ENCODE assay signal across 1 cellular context in the genomic region with DNA sequence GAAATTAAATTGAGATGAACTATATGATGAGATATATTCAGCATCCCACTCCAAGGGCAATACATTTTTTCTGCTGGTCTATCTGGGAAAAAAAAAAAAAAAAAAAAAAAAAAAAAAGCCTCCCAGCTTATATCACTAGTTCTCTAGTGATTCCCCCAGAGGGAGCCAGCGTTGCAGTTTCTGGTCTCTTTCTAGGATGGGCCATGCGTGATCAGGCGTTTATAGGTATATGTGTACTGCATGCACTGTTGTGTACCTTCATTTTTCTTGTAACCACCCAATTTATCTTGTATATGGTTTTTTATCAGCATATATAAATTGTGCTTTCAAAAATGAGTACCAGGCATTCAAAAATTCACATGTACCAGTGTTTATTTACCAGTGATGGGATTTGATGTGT.
TF ChIP-seq lines count a peak whose summit lies in the region.

No MANE protein-coding gene starts in this region.

TF ChIP-seq in HepG2, 621 proteins besides CTCF, POLR2A, EP300 and RAD21:
- TF ChIP-seq, protein P1, sequence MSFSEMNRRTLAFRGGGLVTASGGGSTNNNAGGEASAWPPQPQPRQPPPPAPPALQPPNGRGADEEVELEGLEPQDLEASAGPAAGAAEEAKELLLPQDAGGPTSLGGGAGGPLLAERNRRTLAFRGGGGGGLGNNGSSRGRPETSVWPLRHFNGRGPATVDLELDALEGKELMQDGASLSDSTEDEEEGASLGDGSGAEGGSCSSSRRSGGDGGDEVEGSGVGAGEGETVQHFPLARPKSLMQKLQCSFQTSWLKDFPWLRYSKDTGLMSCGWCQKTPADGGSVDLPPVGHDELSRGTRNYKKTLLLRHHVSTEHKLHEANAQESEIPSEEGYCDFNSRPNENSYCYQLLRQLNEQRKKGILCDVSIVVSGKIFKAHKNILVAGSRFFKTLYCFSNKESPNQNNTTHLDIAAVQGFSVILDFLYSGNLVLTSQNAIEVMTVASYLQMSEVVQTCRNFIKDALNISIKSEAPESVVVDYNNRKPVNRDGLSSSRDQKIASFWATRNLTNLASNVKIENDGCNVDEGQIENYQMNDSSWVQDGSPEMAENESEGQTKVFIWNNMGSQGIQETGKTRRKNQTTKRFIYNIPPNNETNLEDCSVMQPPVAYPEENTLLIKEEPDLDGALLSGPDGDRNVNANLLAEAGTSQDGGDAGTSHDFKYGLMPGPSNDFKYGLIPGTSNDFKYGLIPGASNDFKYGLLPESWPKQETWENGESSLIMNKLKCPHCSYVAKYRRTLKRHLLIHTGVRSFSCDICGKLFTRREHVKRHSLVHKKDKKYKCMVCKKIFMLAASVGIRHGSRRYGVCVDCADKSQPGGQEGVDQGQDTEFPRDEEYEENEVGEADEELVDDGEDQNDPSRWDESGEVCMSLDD (CRISPR knock-in tag; IDR thresholded peaks at IDR 0.05; ENCODE audit: borderline replicate concordance): no peak
- TF ChIP-seq NKX3-1 (CRISPR knock-in tag; IDR thresholded peaks at IDR 0.05) (no peak), IKZF4 (CRISPR knock-in tag; IDR thresholded peaks at IDR 0.05; ENCODE audit: borderline replicate concordance, low read depth, not compliant biosample characterization) (no peak), ZNF589 (CRISPR knock-in tag; conservative IDR thresholded peaks at IDR 0.05) (no peak), HNRNPK (IDR thresholded peaks at IDR 0.05; ENCODE audit: low read depth, low read length, poor library complexity, severe bottlenecking) (no peak), PPARG (CRISPR knock-in tag; conservative IDR thresholded peaks at IDR 0.05) (no peak), DMAP1 (CRISPR knock-in tag; IDR thresholded peaks at IDR 0.05) (no peak), RBM22 (optimal IDR thresholded peaks at IDR 0.05; ENCODE audit: low read length) (no peak), FOXC1 (CRISPR knock-in tag; IDR thresholded peaks at IDR 0.05; ENCODE audit: borderline replicate concordance) (no peak), SUZ12 (IDR thresholded peaks at IDR 0.05; ENCODE audit: low read depth, low read length) (no peak), CCAR2 (optimal IDR thresholded peaks at IDR 0.05; ENCODE audit: low read depth, low read length) (no peak), SALL1 (CRISPR knock-in tag; IDR thresholded peaks at IDR 0.05) (no peak), STAG1 (CRISPR knock-in tag; IDR thresholded peaks at IDR 0.05) (peak; percentile 62), SRY (CRISPR knock-in tag; IDR thresholded peaks at IDR 0.05) (no peak), ZNF33B (CRISPR knock-in tag; IDR thresholded peaks at IDR 0.05) (no peak), BCL6 (CRISPR knock-in tag; IDR thresholded peaks at IDR 0.05) (0 out of 2 replicates have a peak, but pooled peaks have one; percentile 25), ZNF10 (CRISPR knock-in tag; IDR thresholded peaks at IDR 0.05; ENCODE audit: borderline replicate concordance, low read depth) (no peak), ZNF251 (CRISPR knock-in tag; IDR thresholded peaks at IDR 0.05) (no peak), NR1H2 (CRISPR knock-in tag; IDR thresholded peaks at IDR 0.05; ENCODE audit: borderline replicate concordance, low read depth) (no peak), REPIN1 (CRISPR knock-in tag; IDR thresholded peaks at IDR 0.05; ENCODE audit: borderline replicate concordance, low read depth) (no peak), SMC3 (IDR thresholded peaks at IDR 0.05; ENCODE audit: low read length) (peak; percentile 37; the same call in 1 of the 2 replicates), ZNF234 (CRISPR knock-in tag; conservative IDR thresholded peaks at IDR 0.05) (no peak)
- TF ChIP-seq, protein P2, sequence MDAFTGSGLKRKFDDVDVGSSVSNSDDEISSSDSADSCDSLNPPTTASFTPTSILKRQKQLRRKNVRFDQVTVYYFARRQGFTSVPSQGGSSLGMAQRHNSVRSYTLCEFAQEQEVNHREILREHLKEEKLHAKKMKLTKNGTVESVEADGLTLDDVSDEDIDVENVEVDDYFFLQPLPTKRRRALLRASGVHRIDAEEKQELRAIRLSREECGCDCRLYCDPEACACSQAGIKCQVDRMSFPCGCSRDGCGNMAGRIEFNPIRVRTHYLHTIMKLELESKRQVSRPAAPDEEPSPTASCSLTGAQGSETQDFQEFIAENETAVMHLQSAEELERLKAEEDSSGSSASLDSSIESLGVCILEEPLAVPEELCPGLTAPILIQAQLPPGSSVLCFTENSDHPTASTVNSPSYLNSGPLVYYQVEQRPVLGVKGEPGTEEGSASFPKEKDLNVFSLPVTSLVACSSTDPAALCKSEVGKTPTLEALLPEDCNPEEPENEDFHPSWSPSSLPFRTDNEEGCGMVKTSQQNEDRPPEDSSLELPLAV (CRISPR knock-in tag; conservative IDR thresholded peaks at IDR 0.05; ENCODE audit: low read depth): no peak
- TF ChIP-seq, protein P3, sequence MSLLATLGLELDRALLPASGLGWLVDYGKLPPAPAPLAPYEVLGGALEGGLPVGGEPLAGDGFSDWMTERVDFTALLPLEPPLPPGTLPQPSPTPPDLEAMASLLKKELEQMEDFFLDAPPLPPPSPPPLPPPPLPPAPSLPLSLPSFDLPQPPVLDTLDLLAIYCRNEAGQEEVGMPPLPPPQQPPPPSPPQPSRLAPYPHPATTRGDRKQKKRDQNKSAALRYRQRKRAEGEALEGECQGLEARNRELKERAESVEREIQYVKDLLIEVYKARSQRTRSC (CRISPR knock-in tag; IDR thresholded peaks at IDR 0.05; ENCODE audit: low read depth): no peak
- TF ChIP-seq, protein P4, sequence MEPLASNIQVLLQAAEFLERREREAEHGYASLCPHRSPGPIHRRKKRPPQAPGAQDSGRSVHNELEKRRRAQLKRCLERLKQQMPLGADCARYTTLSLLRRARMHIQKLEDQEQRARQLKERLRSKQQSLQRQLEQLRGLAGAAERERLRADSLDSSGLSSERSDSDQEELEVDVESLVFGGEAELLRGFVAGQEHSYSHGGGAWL (CRISPR knock-in tag; IDR thresholded peaks at IDR 0.05): no peak
- TF ChIP-seq, protein P5, sequence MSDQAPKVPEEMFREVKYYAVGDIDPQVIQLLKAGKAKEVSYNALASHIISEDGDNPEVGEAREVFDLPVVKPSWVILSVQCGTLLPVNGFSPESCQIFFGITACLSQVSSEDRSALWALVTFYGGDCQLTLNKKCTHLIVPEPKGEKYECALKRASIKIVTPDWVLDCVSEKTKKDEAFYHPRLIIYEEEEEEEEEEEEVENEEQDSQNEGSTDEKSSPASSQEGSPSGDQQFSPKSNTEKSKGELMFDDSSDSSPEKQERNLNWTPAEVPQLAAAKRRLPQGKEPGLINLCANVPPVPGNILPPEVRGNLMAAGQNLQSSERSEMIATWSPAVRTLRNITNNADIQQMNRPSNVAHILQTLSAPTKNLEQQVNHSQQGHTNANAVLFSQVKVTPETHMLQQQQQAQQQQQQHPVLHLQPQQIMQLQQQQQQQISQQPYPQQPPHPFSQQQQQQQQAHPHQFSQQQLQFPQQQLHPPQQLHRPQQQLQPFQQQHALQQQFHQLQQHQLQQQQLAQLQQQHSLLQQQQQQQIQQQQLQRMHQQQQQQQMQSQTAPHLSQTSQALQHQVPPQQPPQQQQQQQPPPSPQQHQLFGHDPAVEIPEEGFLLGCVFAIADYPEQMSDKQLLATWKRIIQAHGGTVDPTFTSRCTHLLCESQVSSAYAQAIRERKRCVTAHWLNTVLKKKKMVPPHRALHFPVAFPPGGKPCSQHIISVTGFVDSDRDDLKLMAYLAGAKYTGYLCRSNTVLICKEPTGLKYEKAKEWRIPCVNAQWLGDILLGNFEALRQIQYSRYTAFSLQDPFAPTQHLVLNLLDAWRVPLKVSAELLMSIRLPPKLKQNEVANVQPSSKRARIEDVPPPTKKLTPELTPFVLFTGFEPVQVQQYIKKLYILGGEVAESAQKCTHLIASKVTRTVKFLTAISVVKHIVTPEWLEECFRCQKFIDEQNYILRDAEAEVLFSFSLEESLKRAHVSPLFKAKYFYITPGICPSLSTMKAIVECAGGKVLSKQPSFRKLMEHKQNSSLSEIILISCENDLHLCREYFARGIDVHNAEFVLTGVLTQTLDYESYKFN (CRISPR knock-in tag; conservative IDR thresholded peaks at IDR 0.05): no peak
- TF ChIP-seq, protein P6, sequence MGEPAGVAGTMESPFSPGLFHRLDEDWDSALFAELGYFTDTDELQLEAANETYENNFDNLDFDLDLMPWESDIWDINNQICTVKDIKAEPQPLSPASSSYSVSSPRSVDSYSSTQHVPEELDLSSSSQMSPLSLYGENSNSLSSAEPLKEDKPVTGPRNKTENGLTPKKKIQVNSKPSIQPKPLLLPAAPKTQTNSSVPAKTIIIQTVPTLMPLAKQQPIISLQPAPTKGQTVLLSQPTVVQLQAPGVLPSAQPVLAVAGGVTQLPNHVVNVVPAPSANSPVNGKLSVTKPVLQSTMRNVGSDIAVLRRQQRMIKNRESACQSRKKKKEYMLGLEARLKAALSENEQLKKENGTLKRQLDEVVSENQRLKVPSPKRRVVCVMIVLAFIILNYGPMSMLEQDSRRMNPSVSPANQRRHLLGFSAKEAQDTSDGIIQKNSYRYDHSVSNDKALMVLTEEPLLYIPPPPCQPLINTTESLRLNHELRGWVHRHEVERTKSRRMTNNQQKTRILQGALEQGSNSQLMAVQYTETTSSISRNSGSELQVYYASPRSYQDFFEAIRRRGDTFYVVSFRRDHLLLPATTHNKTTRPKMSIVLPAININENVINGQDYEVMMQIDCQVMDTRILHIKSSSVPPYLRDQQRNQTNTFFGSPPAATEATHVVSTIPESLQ (CRISPR knock-in tag; conservative IDR thresholded peaks at IDR 0.05): no peak
- TF ChIP-seq, protein P7, sequence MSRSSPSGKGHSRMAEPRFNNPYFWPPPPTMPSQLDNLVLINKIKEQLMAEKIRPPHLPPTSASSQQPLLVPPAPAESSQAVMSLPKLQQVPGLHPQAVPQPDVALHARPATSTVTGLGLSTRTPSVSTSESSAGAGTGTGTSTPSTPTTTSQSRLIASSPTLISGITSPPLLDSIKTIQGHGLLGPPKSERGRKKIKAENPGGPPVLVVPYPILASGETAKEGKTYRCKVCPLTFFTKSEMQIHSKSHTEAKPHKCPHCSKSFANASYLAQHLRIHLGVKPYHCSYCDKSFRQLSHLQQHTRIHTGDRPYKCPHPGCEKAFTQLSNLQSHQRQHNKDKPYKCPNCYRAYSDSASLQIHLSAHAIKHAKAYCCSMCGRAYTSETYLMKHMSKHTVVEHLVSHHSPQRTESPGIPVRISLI (CRISPR knock-in tag; IDR thresholded peaks at IDR 0.05; ENCODE audit: borderline replicate concordance): peak; percentile 88
- TF ChIP-seq, protein P8, sequence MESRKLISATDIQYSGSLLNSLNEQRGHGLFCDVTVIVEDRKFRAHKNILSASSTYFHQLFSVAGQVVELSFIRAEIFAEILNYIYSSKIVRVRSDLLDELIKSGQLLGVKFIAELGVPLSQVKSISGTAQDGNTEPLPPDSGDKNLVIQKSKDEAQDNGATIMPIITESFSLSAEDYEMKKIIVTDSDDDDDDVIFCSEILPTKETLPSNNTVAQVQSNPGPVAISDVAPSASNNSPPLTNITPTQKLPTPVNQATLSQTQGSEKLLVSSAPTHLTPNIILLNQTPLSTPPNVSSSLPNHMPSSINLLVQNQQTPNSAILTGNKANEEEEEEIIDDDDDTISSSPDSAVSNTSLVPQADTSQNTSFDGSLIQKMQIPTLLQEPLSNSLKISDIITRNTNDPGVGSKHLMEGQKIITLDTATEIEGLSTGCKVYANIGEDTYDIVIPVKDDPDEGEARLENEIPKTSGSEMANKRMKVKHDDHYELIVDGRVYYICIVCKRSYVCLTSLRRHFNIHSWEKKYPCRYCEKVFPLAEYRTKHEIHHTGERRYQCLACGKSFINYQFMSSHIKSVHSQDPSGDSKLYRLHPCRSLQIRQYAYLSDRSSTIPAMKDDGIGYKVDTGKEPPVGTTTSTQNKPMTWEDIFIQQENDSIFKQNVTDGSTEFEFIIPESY (CRISPR knock-in tag; IDR thresholded peaks at IDR 0.05): no peak
